In genomic region chr14:55126089-55126488, GRCh38 we compare ENCODE assay signal across 16 cellular contexts. TPM values are rescaled to one million over a fixed set of nuclear protein-coding genes. Genes with fewer than 3 reads are reported as not detected.
DNase-seq lines count a peak whose midpoint lies in the region; ATAC-seq, FAIRE-seq and TF ChIP-seq lines count a peak whose summit lies in the region.
"Had no signal": no experiment of that assay in that cellular context is flagged by ENCODE, and none has a peak within 500 bp of the region (broad histone marks: within the 10 kb centered on the region; RNA-seq: fewer than 3 reads in every experiment).

No MANE protein-coding gene starts in this region.

- DNase-seq in CD8-positive, alpha-beta memory T cell = no peak
- DNase-seq in PC-3 (no peak), Right ventricle myocardium superior (no peak), GM19239 (ENCODE audit: insufficient read length, low spot score) (no peak), SIG-M5 treated with dmso at 0.1 percent for 504 hours (lab: John Stamatoyannopoulos, UW; ENCODE audit: unreplicated experiment) (no peak), NCI-H1105 (lab: John Stamatoyannopoulos, UW) (no peak)
- no peak for DNase-seq in activated T-cell treated with anti-CD3 and anti-CD28 coated beads, Interleukin-2, amount 50 U/mL, for 1 hour
- DNase-seq: activated T-cell treated with anti-CD3 and anti-CD28 coated beads, Interleukin-2, amount 50 U/mL, for 24 hours; foreskin melanocyte; mesendoderm; NCI-H774 had no signal

- H3K79me2 ChIP-seq in PC-3 (ENCODE audit: low read length) = peaks cover 19% of the 10 kb centered on the region

- peaks cover 0 to 3% (median 0%) of the 10 kb centered on the region in 3 donors for H3K36me3 Mint-ChIP-seq in CD8-positive, alpha-beta memory T cell
- H3K36me3 Mint-ChIP-seq: activated naive CD8-positive, alpha-beta T cell had no signal

- H3K9me3 Mint-ChIP-seq in CD8-positive, alpha-beta memory T cell = no peaks in the 10 kb centered on the region
- H3K9me3 Mint-ChIP-seq: activated T-cell treated with anti-CD3 and anti-CD28 coated beads, Interleukin-2, amount 50 U/mL, for 24 hours; stimulated activated naive CD8-positive, alpha-beta T cell treated with anti-CD3 and anti-CD28 coated beads, Interleukin-15, Interleukin-2, amounts not matched to agents 100 ng/mL and 50 ng/mL, for 24 hours; T-helper 1 cell treated with Interleukin-12 subunit alpha and Interleukin-12 subunit beta and Interleukin-4 antibody, amounts not matched to agents 30 μg/mL and 1 μg/mL, for 36 hours had no signal

- H3K4me1 ChIP-seq in CD8-positive, alpha-beta memory T cell (ENCODE audit: insufficient read depth, low read length) = peaks cover 18% of the 10 kb centered on the region
- peaks cover 67% of the 10 kb centered on the region for H3K4me1 ChIP-seq in PC-3 (ENCODE audit: insufficient read depth, low read length)
- peaks cover 60 to 63% of the 10 kb centered on the region in 2 experiments for H3K4me1 ChIP-seq in neutrophil (ENCODE audit: control insufficient read depth in 1 of 2, insufficient read depth in 1 of 2, low read depth in 1 of 2, low read length in 1 of 2)

- peak overlapping the region; percentile 50; the same call in 1 of the 2 replicates for H3K9ac ChIP-seq in PC-3 (ENCODE audit: low read length)

- no peak for ATAC-seq in PC-3
- ATAC-seq in Right ventricle myocardium superior (ENCODE audit: poor library complexity) = peak; percentile 18

- peaks cover 10% of the 10 kb centered on the region for H3F3A ChIP-seq in PC-3 (ENCODE audit: low read length, unreplicated experiment)

- no peaks in the 10 kb centered on the region for H3K9me2 ChIP-seq in PC-3 (replicated peaks; ENCODE audit: low read length)

- H3K4me3 ChIP-seq in CD8-positive, alpha-beta memory T cell (ENCODE audit: low read length) = no peak overlapping the region
- H3K4me3 ChIP-seq in PC-3 (ENCODE audit: low read length) (no peak overlapping the region), neutrophil (ENCODE audit: low read depth in 1 of 2, low read length in 1 of 2) (no peak overlapping the region)
- H3K4me3 ChIP-seq: HAP-1 had no signal

- H3K4me1 Mint-ChIP-seq in CD8-positive, alpha-beta memory T cell = peaks cover 31 to 38% (median 31%) of the 10 kb centered on the region in 3 donors

- H3K27ac ChIP-seq in CD8-positive, alpha-beta memory T cell (ENCODE audit: low read depth, low read length) = no peak overlapping the region
- H3K27ac ChIP-seq in PC-3 (ENCODE audit: low read length) = peak overlapping the region; percentile 82
- H3K27ac ChIP-seq in neutrophil = peak overlapping the region; percentile 57

- peak overlapping the region in 1 of 7 donors; percentile 68 for H3K4me3 Mint-ChIP-seq in CD8-positive, alpha-beta memory T cell
- H3K4me3 Mint-ChIP-seq: activated naive CD8-positive, alpha-beta T cell; activated T-cell treated with anti-CD3 and anti-CD28 coated beads, Interleukin-2, amount 50 U/mL, for 24 hours; stimulated activated naive CD8-positive, alpha-beta T cell treated with anti-CD3 and anti-CD28 coated beads, Interleukin-15, Interleukin-2, amounts not matched to agents 100 ng/mL and 50 ng/mL, for 24 hours; T-helper 1 cell treated with Interleukin-12 subunit alpha and Interleukin-12 subunit beta and Interleukin-4 antibody, amounts not matched to agents 30 μg/mL and 1 μg/mL, for 36 hours had no signal

- H3K4me2 ChIP-seq in PC-3 (ENCODE audit: low read length) = no peak overlapping the region

- no peaks in the 10 kb centered on the region for H3K27me3 Mint-ChIP-seq in CD8-positive, alpha-beta memory T cell

- FAIRE-seq in GM19239 (lab: Jason Lieb, UNC) = no peak

- no peaks in the 10 kb centered on the region for H3K9me3 ChIP-seq in CD8-positive, alpha-beta memory T cell (ENCODE audit: low read length)
- H3K9me3 ChIP-seq in PC-3 (ENCODE audit: low read length) (no peaks in the 10 kb centered on the region), neutrophil (no peaks in the 10 kb centered on the region)
- H3K9me3 ChIP-seq: HAP-1 had no signal

- intact Hi-C loops in PC-3 (cut with micrococcal nuclease) = no loop called here
- intact Hi-C loops in Right ventricle myocardium superior (cut with DNase I) = no loop called here

- BruUV-seq in PC-3 (replicated peaks; lab: Mats Ljungman, UMichigan) = no TSS peak

- CTCF ChIA-PET in CD8-positive, alpha-beta memory T cell (lab: Charles Lee) = interaction anchor here (1.1 to 2.9 kb wide), 3 partner anchors 22 to 37 kb away, joined by 4 to 8 read pairs (median 4); no protein-coding TSS in a partner anchor
- CTCF ChIA-PET in PC-3 (lab: Charles Lee) = no interaction called here

- H3K36me3 ChIP-seq in CD8-positive, alpha-beta memory T cell (ENCODE audit: insufficient read depth, low read length) = no peaks in the 10 kb centered on the region
- H3K36me3 ChIP-seq in PC-3 (ENCODE audit: low read depth, low read length) (no peaks in the 10 kb centered on the region), neutrophil (no peaks in the 10 kb centered on the region)
- H3K36me3 ChIP-seq: HAP-1 had no signal

- peak overlapping the region in 5 of 8 donors; percentile 12 to 79 (median 35) for H3K27ac Mint-ChIP-seq in CD8-positive, alpha-beta memory T cell
- H3K27ac Mint-ChIP-seq: activated naive CD8-positive, alpha-beta T cell; activated T-cell treated with anti-CD3 and anti-CD28 coated beads, Interleukin-2, amount 50 U/mL, for 24 hours; stimulated activated naive CD8-positive, alpha-beta T cell treated with anti-CD3 and anti-CD28 coated beads, Interleukin-15, Interleukin-2, amounts not matched to agents 100 ng/mL and 50 ng/mL, for 24 hours; T-helper 1 cell treated with Interleukin-12 subunit alpha and Interleukin-12 subunit beta and Interleukin-4 antibody, amounts not matched to agents 30 μg/mL and 1 μg/mL, for 36 hours had no signal

- no peak for TF ChIP-seq CTCF in PC-3 (conservative IDR thresholded peaks at IDR 0.05; ENCODE audit: low read depth, low read length)
- no peak for TF ChIP-seq CTCF in neutrophil (IDR thresholded peaks at IDR 0.05)

- POLR2A ChIA-PET in CD8-positive, alpha-beta memory T cell (lab: Charles Lee) = interaction anchor here (0.5 kb wide), 1 partner anchor 225 kb away, joined by 3 read pairs; no protein-coding TSS in a partner anchor
- POLR2A ChIA-PET in PC-3 (lab: Charles Lee; ENCODE audit: unreplicated experiment) = no interaction called here

- H3K27me3 ChIP-seq in CD8-positive, alpha-beta memory T cell (ENCODE audit: insufficient read depth, low read length, poor library complexity, severe bottlenecking) = no peaks in the 10 kb centered on the region
- H3K27me3 ChIP-seq in PC-3 (ENCODE audit: low read length) = no peaks in the 10 kb centered on the region
- H3K27me3 ChIP-seq in neutrophil = no peaks in the 10 kb centered on the region

- no peak overlapping the region for H2AFZ ChIP-seq in PC-3 (ENCODE audit: low read length)

- peaks cover 6% of the 10 kb centered on the region for H4K20me1 ChIP-seq in PC-3 (ENCODE audit: low read length)

RNA-seq across cellular contexts. Expression of gene LGALS3, which starts 3.0 kb away (rescaled TPM):
- 10 to 100 TPM; 54.5 to 55.1 TPM for total RNA-seq in CD8-positive, alpha-beta memory T cell
- polyA plus RNA-seq in CD8-positive, alpha-beta memory T cell = 78.0 TPM
- total RNA-seq in PC-3 (2014; rRNA removed) (317 and 333 TPM in 2 replicates), Right ventricle myocardium superior (246 TPM)
